ENCODE assay signal across 8 cellular contexts in the genomic region with DNA sequence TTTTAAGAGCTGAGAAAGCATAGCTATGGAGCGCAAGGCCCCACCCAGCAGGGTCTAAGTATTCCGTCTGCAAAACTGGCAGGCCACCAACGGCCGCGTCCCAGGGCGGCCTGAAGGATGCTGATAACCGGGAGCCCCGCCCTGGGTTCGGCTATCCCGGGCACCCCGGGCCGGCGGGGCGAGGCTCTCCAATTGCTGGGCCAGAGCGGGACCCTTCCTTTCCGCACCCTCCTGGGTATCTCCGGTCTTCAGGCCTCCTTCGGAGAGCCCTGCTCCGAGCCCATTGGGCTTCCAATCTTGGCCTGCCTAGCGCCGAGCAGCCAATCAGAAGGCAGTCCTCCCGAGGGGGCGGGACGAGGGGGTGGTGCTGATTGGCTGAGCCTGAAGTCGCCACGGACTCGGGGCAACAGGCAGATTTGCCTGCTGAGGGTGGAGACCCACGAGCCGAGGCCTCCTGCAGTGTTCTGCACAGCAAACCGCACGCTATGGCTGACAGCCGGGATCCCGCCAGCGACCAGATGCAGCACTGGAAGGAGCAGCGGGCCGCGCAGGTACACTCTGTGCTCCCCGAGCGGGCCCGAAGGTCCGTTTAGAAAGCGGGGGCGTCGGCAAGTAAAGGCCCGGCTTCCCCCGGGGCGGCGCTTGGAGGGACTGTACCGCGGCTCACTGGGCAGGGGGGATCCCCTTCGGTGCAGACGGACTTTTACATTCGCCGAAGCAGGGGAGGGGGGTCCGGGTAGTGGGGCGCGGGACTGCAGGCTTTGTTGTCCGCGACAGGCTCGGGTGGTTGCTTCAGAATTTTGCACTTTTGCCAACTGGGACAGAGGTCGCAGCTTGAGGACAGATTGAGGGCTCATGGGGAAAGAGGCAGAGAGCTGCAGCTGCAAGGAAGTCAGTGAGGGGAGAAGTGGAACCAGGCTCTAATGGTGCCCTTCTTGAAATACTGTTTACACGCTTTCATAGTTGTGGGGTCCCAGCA. TPM values are rescaled to one million over a fixed set of nuclear protein-coding genes. Genes with fewer than 3 reads are reported as not detected.
DNase-seq lines count a peak whose midpoint lies in the region; ATAC-seq, FAIRE-seq and TF ChIP-seq lines count a peak whose summit lies in the region.

A gene (plus strand): TSS at position 406 of the 979 bp plus-strand sequence. CDS start 80 bp downstream, at position 486.

- H2AK5ac ChIP-seq in H1 (ENCODE audit: low read depth, low read length) = no peak within 1 kb of the TSS

- TF ChIP-seq CTCF in H1 (IDR thresholded peaks at IDR 0.05; ENCODE audit: control extremely low read depth in 1 of 3, insufficient read depth in 1 of 3, low read depth in 1 of 3, low read length in 3 of 3) = no peak

- TF ChIP-seq POLR2A in H1 (IDR thresholded peaks at IDR 0.05; ENCODE audit: control extremely low read depth in 1 of 2, low read depth in 2 of 2, low read length in 2 of 2) = no peak

- no peak within 1 kb of the TSS for H3K23ac ChIP-seq in H1 (ENCODE audit: insufficient read length)

- peak within 1 kb of the TSS; percentile 55 to 73 for H3K4me2 ChIP-seq in H1 (ENCODE audit: insufficient read depth in 1 of 2, low read depth in 2 of 2, low read length in 2 of 2)

- 57% methylated on average over 62 of the region's 62 CpGs; no CpG with 5 or more reads in 1 of the 2 experiments for WGBS in H1 (ENCODE audit: extremely low coverage in 1 of 2, insufficient coverage in 1 of 2, insufficient read length in 1 of 2, insufficient replicate concordance in 2 of 2, low coverage in 1 of 2, low lambda C conversion rate in 2 of 2, missing lambda C conversion rate in 1 of 2), 2 experiments

- peak within 1 kb of the TSS; percentile 58 to 94 (median 63) for H3K4me3 ChIP-seq in H1 (ENCODE audit: extremely low read depth in 1 of 4, insufficient read depth in 2 of 4, low read depth in 3 of 4, low read length in 4 of 4)

- peak within 1 kb of the TSS; percentile 30 for H4K5ac ChIP-seq in H1 (ENCODE audit: insufficient read length, low read depth, low read length)

- no peak within 1 kb of the TSS for H3K4ac ChIP-seq in H1 (replicated peaks; ENCODE audit: insufficient read length, low read depth, low read length)

- TF ChIP-seq RAD21 in H1 (IDR thresholded peaks at IDR 0.05 in 1 of 2, conservative IDR thresholded peaks at IDR 0.05 in 1 of 2; ENCODE audit: low read depth in 2 of 2, low read length in 2 of 2) = no peak

- H2AFZ ChIP-seq in H1 (ENCODE audit: low read length) = no peak within 1 kb of the TSS

- DNase-seq in COLO668 (lab: John Stamatoyannopoulos, UW; ENCODE audit: unreplicated experiment) (peak; percentile 96), HT1080 (ENCODE audit: low read depth) (peak; percentile 96), NOMO-1 treated with DMSO at 0.1 percent for 48 hours (lab: John Stamatoyannopoulos, UW; ENCODE audit: unreplicated experiment) (peak; percentile 98), H1 (ENCODE audit: low read depth in 1 of 2, low spot score in 2 of 2) (peak in 1 of 2 experiments; percentile 98), midbrain (lab: John Stamatoyannopoulos, UW) (peak; percentile 96)
- DNase-seq in activated CD8-positive, alpha-beta memory T cell treated with anti-CD3 and anti-CD28 coated beads for 4 hours (ENCODE audit: low read depth in 2 of 2) = peak; percentile 93 to 94
- DNase-seq in stimulated activated CD8-positive, alpha-beta memory T cell treated with anti-CD3 and anti-CD28 coated beads, Interleukin-4, amount 100 ng/mL, for 1 hour (ENCODE audit: low read depth in 2 of 2, low spot score in 1 of 2) = peak; percentile 91 to 97

- H3K36me3 ChIP-seq in H1 (ENCODE audit: control insufficient read depth in 2 of 4, insufficient read depth in 4 of 4, low read length in 3 of 4) = no peaks in the 10 kb centered on the region

- no peaks in the 10 kb centered on the region for H3K79me2 ChIP-seq in H1 (ENCODE audit: control insufficient read depth in 1 of 2, insufficient read depth in 2 of 2, low read length in 2 of 2)

- no peaks in the 10 kb centered on the region for H3K79me1 ChIP-seq in H1 (ENCODE audit: low read depth, low read length)

- H3K9ac ChIP-seq in H1 (replicated peaks in 1 of 4; ENCODE audit: extremely low read depth in 1 of 4, low read depth in 3 of 4, low read length in 3 of 4) = peak within 1 kb of the TSS in 3 of 4 experiments; percentile 27 to 67 (median 45); a peak in 5 of 7 replicates

- peak within 1 kb of the TSS; percentile 72 for H4K91ac ChIP-seq in H1 (replicated peaks; ENCODE audit: insufficient read length, low read length)

- no peak within 1 kb of the TSS for H3K18ac ChIP-seq in H1 (ENCODE audit: extremely low read depth, low read length)

- H3K9me3 ChIP-seq in H1 (ENCODE audit: insufficient read depth in 2 of 2, low read depth in 1 of 2, low read length in 1 of 2) = peaks cover 3 to 12% of the 10 kb centered on the region in 2 experiments; a peak in 1 of 4 replicates

- H2BK5ac ChIP-seq in H1 (ENCODE audit: low read depth, low read length) = no peak within 1 kb of the TSS; the same call in 1 of the 2 replicates

- no peak within 1 kb of the TSS for H2BK12ac ChIP-seq in H1 (ENCODE audit: low read depth, low read length)

- no peak within 1 kb of the TSS for H2BK15ac ChIP-seq in H1 (ENCODE audit: low read length)

- H3K27ac ChIP-seq in H1 (ENCODE audit: low read depth, low read length) = peak within 1 kb of the TSS; percentile 48; the same call in 1 of the 2 replicates

- H2BK20ac ChIP-seq in H1 (ENCODE audit: low read length) = no peak within 1 kb of the TSS

- H3K23me2 ChIP-seq in H1 (ENCODE audit: low read depth, low read length) = no peaks in the 10 kb centered on the region

- peak; percentile 96 for ATAC-seq in GM21360 (IDR thresholded peaks at IDR 0.05; ENCODE audit: unreplicated experiment)

- H3K14ac ChIP-seq in H1 (ENCODE audit: insufficient read length) = no peak within 1 kb of the TSS

- peak within 1 kb of the TSS; percentile 72; the same call in 1 of the 2 replicates for H4K8ac ChIP-seq in H1 (ENCODE audit: extremely low read depth, insufficient read depth, low read length)

- H4K20me1 ChIP-seq in H1 (replicated peaks in 1 of 2; ENCODE audit: control insufficient read depth in 1 of 2, insufficient read depth in 2 of 2, low read length in 2 of 2) = no peaks in the 10 kb centered on the region

- CTCF ChIA-PET in H1 (lab: Charles Lee; ENCODE audit: partially characterized antibody) = interaction anchor here (1.0 to 1.5 kb wide), 2 partner anchors 21 to 54 kb away, joined by 3 to 8 read pairs; no protein-coding TSS in a partner anchor

- POLR2A ChIA-PET in H1 (lab: Charles Lee; ENCODE audit: partially characterized antibody) = interaction anchor here (0.6 to 1.2 kb wide), 4 partner anchors 11 to 477 kb away, joined by 3 to 4 read pairs (median 3); a partner anchor contains a TSS

- no peak within 1 kb of the TSS for H3K56ac ChIP-seq in H1 (replicated peaks; ENCODE audit: insufficient read length, low read depth, low read length)

- no peak for TF ChIP-seq EP300 in H1 (IDR thresholded peaks at IDR 0.05; ENCODE audit: borderline replicate concordance in 1 of 2, low read depth in 2 of 2, low read length in 2 of 2)

- no peaks in the 10 kb centered on the region for H3K27me3 ChIP-seq in H1 (replicated peaks in 1 of 4; ENCODE audit: control insufficient read depth in 3 of 4, extremely low read depth in 1 of 4, insufficient read depth in 3 of 4, low read length in 3 of 4)

- no peak for FAIRE-seq in H1 (lab: Jason Lieb, UNC)

- H2BK120ac ChIP-seq in H1 (replicated peaks; ENCODE audit: low read depth, low read length) = no peak within 1 kb of the TSS

- H3K4me1 ChIP-seq in H1 (replicated peaks in 1 of 4; ENCODE audit: control insufficient read depth in 3 of 4, insufficient read depth in 4 of 4, low read length in 3 of 4) = no peaks in the 10 kb centered on the region

TF ChIP-seq in H1, 55 proteins besides CTCF, POLR2A, EP300 and RAD21 (continues in another document):
- TF ChIP-seq CTBP2 (IDR thresholded peaks at IDR 0.05; ENCODE audit: borderline replicate concordance, insufficient read depth, insufficient read length, low read length) (no peak), SP1 (IDR thresholded peaks at IDR 0.05; ENCODE audit: low read depth, low read length) (peak; percentile 84), HDAC6 (IDR thresholded peaks at IDR 0.05; ENCODE audit: low read depth, low read length) (no peak), KDM4A (IDR thresholded peaks at IDR 0.05; ENCODE audit: low read depth, low read length, severe bottlenecking) (peak; percentile 84), PHF8 (conservative IDR thresholded peaks at IDR 0.05; ENCODE audit: low read depth, low read length) (peak; percentile 78), ASH2L (IDR thresholded peaks at IDR 0.05; ENCODE audit: low read length) (peak; percentile 72)
- TF ChIP-seq, protein P1, sequence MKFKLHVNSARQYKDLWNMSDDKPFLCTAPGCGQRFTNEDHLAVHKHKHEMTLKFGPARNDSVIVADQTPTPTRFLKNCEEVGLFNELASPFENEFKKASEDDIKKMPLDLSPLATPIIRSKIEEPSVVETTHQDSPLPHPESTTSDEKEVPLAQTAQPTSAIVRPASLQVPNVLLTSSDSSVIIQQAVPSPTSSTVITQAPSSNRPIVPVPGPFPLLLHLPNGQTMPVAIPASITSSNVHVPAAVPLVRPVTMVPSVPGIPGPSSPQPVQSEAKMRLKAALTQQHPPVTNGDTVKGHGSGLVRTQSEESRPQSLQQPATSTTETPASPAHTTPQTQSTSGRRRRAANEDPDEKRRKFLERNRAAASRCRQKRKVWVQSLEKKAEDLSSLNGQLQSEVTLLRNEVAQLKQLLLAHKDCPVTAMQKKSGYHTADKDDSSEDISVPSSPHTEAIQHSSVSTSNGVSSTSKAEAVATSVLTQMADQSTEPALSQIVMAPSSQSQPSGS (IDR thresholded peaks at IDR 0.05; ENCODE audit: low read length) = no peak
- TF ChIP-seq, protein P2, sequence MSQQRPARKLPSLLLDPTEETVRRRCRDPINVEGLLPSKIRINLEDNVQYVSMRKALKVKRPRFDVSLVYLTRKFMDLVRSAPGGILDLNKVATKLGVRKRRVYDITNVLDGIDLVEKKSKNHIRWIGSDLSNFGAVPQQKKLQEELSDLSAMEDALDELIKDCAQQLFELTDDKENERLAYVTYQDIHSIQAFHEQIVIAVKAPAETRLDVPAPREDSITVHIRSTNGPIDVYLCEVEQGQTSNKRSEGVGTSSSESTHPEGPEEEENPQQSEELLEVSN (IDR thresholded peaks at IDR 0.05) = peak; percentile 19; the same call in 1 of the 2 replicates

RNA-seq across cellular contexts. Expression of the gene that starts here (rescaled TPM):
- 29.8 and 34.1 TPM in 2 replicates for total RNA-seq in HT1080 (2014; rRNA removed; shearing (Covaris generic))
- polyA plus RNA-seq in HT1080 (2015; cell fraction: cytosol; rRNA removed) = 31.9 and 33.4 TPM in 2 replicates
- 57.0 and 59.5 TPM in 2 replicates for polyA plus RNA-seq in HT1080 (2015; cell fraction: nucleus; rRNA removed)
- total RNA-seq in H1 (2021; fragmentation: NEBNext Ultra II Directional; extraction: Animal tissue kit (Norgen Biotek cat#: 25700)) = 14.3 and 15.0 TPM in 2 replicates
- polyA plus RNA-seq in H1 (2011; rRNA removed) = 7.3 and 9.6 TPM in 2 replicates
- polyA plus RNA-seq in H1 (2011; cell fraction: cytosol; rRNA removed) = 10.4 TPM
- 13.2 TPM for polyA plus RNA-seq in H1 (2011; cell fraction: nucleus; rRNA removed)
- 5.8 to 7.0 TPM (median 6.8 TPM) in 4 replicates for polyA plus RNA-seq in H1 (2012, experiment 1 of 2)
- polyA plus RNA-seq in H1 (2012, experiment 2 of 2) = 1.5 TPM
- polyA plus RNA-seq in H1 (2013, experiment 1 of 2) = 8.7 TPM
- polyA plus RNA-seq in H1 (2013, experiment 2 of 2) = 7.2 TPM
- 8.6 and 11.6 TPM in 2 replicates for polyA minus RNA-seq in H1 (2011; rRNA and poly(A)+ RNA removed)
- 8.3 TPM for polyA minus RNA-seq in H1 (2011; cell fraction: cytosol; rRNA and poly(A)+ RNA removed)
- polyA minus RNA-seq in H1 (2011; cell fraction: nucleus; rRNA and poly(A)+ RNA removed) = 11.2 TPM
